In genomic region chr1:219537182-219537581, GRCh38 we compare ENCODE assay signal across 24 cellular contexts.
A peak's percentile ranks its signal among the peaks of the same experiment; 100 is the strongest.
DNase-seq lines count a peak whose midpoint lies in the region; ATAC-seq and TF ChIP-seq lines count a peak whose summit lies in the region.
"Had no signal": no experiment of that assay in that cellular context is flagged by ENCODE, and none has a peak within 500 bp of the region (broad histone marks: within the 10 kb centered on the region; RNA-seq: fewer than 3 reads in every experiment).

No MANE protein-coding gene starts in this region.

- H3K27ac Mint-ChIP-seq in mesothelial cell of epicardium: peak overlapping the region; percentile 65
- no peak overlapping the region for H3K27ac Mint-ChIP-seq in activated CD4-positive, alpha-beta memory T cell treated with anti-CD3 and anti-CD28 coated beads for 36 hours
- H3K27ac Mint-ChIP-seq: B cell, CD14-positive monocyte, H9 had no signal

- WGBS in hepatocyte (ENCODE audit: low lambda C conversion rate, missing lambda C conversion rate): 28% methylated on average over 3 of the region's 3 CpGs

- DNase-seq in SK-N-DZ (ENCODE audit: low spot score): peak; percentile 86
- no peak for DNase-seq in hepatocyte (ENCODE audit: low spot score)
- no peak for DNase-seq in mesothelial cell of epicardium (ENCODE audit: low spot score in 2 of 2, unreplicated experiment in 2 of 2)
- no peak for DNase-seq in activated CD4-positive, alpha-beta memory T cell treated with anti-CD3 and anti-CD28 coated beads for 36 hours
- DNase-seq: GM23248, H9, KBM-7, MM.1S, NCI-H1105, NCI-H146, NCI-H2029, NCI-H2227 treated with DMSO at 0.1 percent for 48 hours, NCI-H510A, NCI-H748 treated with DMSO at 0.1 percent for 48 hours, OCI-M1 had no signal

- no peaks in the 10 kb centered on the region for H3K27me3 ChIP-seq in hepatocyte
- H3K27me3 ChIP-seq: SJSA1 had no signal

- H3K79me2 ChIP-seq in hepatocyte: no peaks in the 10 kb centered on the region

- H3K4me3 Mint-ChIP-seq in mesothelial cell of epicardium: no peak overlapping the region
- H3K4me3 Mint-ChIP-seq in activated CD4-positive, alpha-beta memory T cell treated with anti-CD3 and anti-CD28 coated beads for 36 hours: no peak overlapping the region
- H3K4me3 Mint-ChIP-seq: B cell, CD14-positive monocyte, H9 had no signal

- TF ChIP-seq CTCF in HEK293 (tag by site-specific recombination; IDR thresholded peaks at IDR 0.05) (no peak), hepatocyte (IDR thresholded peaks at IDR 0.05; ENCODE audit: poor library complexity) (no peak), mesothelial cell of epicardium (IDR thresholded peaks at IDR 0.05; ENCODE audit: unreplicated experiment) (no peak)

- peaks cover 4% of the 10 kb centered on the region for H3K9me3 Mint-ChIP-seq in mesothelial cell of epicardium
- no peaks in the 10 kb centered on the region for H3K9me3 Mint-ChIP-seq in activated CD4-positive, alpha-beta memory T cell treated with anti-CD3 and anti-CD28 coated beads for 36 hours
- H3K9me3 Mint-ChIP-seq: H9 had no signal

- intact Hi-C loops in activated CD4-positive, alpha-beta memory T cell treated with anti-CD3 and anti-CD28 coated beads for 36 hours (cut with micrococcal nuclease): no loop called here

- H3K27ac ChIP-seq in HEK293 (ENCODE audit: extremely low read depth, low read depth, low read length): no peak overlapping the region
- H3K27ac ChIP-seq in hepatocyte: peak overlapping the region; percentile 20
- H3K27ac ChIP-seq: A549, GM23248, HL-60, SJSA1 had no signal

- H3K4me1 ChIP-seq in HEK293 (ENCODE audit: control insufficient read depth, insufficient read depth, low read length): no peaks in the 10 kb centered on the region
- H3K4me1 ChIP-seq in hepatocyte (ENCODE audit: insufficient read depth): peaks cover 18% of the 10 kb centered on the region
- H3K4me1 ChIP-seq: A549, SJSA1 had no signal

- no peaks in the 10 kb centered on the region for H3K36me3 Mint-ChIP-seq in mesothelial cell of epicardium
- H3K36me3 Mint-ChIP-seq in activated CD4-positive, alpha-beta memory T cell treated with anti-CD3 and anti-CD28 coated beads for 36 hours: no peaks in the 10 kb centered on the region
- H3K36me3 Mint-ChIP-seq: CD14-positive monocyte had no signal

- POLR2A ChIA-PET in HEK293 (lab: Yijun Ruan, JAX): no interaction called here
- POLR2A ChIA-PET in activated CD4-positive, alpha-beta memory T cell treated with anti-CD3 and anti-CD28 coated beads for 36 hours (lab: Charles Lee): no interaction called here

- H3K4me2 ChIP-seq in hepatocyte: peak overlapping the region; percentile 45
- H3K4me2 ChIP-seq: A549 had no signal

- ATAC-seq in GM21526 (IDR thresholded peaks at IDR 0.05; ENCODE audit: low FRiP score, unreplicated experiment) (no peak), GM21528 (IDR thresholded peaks at IDR 0.05; ENCODE audit: low FRiP score, unreplicated experiment) (no peak), HG02870 (IDR thresholded peaks at IDR 0.05; ENCODE audit: unreplicated experiment) (no peak)
- ATAC-seq: A549 had no signal

- no peaks in the 10 kb centered on the region for H3K27me3 Mint-ChIP-seq in mesothelial cell of epicardium (ENCODE audit: low read depth)
- no peaks in the 10 kb centered on the region for H3K27me3 Mint-ChIP-seq in activated CD4-positive, alpha-beta memory T cell treated with anti-CD3 and anti-CD28 coated beads for 36 hours
- H3K27me3 Mint-ChIP-seq: B cell had no signal

- H3K9me2 ChIP-seq in hepatocyte (replicated peaks; ENCODE audit: insufficient read depth): no peaks in the 10 kb centered on the region

- H3K36me3 ChIP-seq in HEK293 (ENCODE audit: control insufficient read depth in 2 of 2, insufficient read depth in 1 of 2, low read length in 2 of 2) (no peaks in the 10 kb centered on the region), hepatocyte (replicated peaks; ENCODE audit: insufficient read depth, low read depth) (no peaks in the 10 kb centered on the region)
- H3K36me3 ChIP-seq: SJSA1 had no signal

- H2AFZ ChIP-seq in hepatocyte: no peak overlapping the region
- H2AFZ ChIP-seq: GM23248 had no signal

- no peaks in the 10 kb centered on the region for H4K20me1 ChIP-seq in hepatocyte (ENCODE audit: insufficient read depth, poor library complexity, severe bottlenecking)

- no peaks in the 10 kb centered on the region for H3K9me3 ChIP-seq in HEK293 (ENCODE audit: control insufficient read depth, insufficient read depth, low read depth, low read length)
- H3K9me3 ChIP-seq in hepatocyte (ENCODE audit: low read depth): no peaks in the 10 kb centered on the region
- H3K9me3 ChIP-seq: A549, SJSA1 had no signal

- CTCF ChIA-PET in HEK293 (lab: Yijun Ruan, JAX): interaction anchor here (1.1 kb wide), 1 partner anchor 29 kb away, joined by 3 read pairs; no protein-coding TSS in a partner anchor
- CTCF ChIA-PET in activated CD4-positive, alpha-beta memory T cell treated with anti-CD3 and anti-CD28 coated beads for 36 hours (lab: Charles Lee): no interaction called here

- H3K4me1 Mint-ChIP-seq in mesothelial cell of epicardium: peaks cover 55% of the 10 kb centered on the region
- no peaks in the 10 kb centered on the region for H3K4me1 Mint-ChIP-seq in activated CD4-positive, alpha-beta memory T cell treated with anti-CD3 and anti-CD28 coated beads for 36 hours (ENCODE audit: low read depth)
- H3K4me1 Mint-ChIP-seq: B cell, CD14-positive monocyte had no signal

- H3K4me3 ChIP-seq in HEK293 (ENCODE audit: low read depth, low read length) (no peak overlapping the region), hepatocyte (no peak overlapping the region)
- H3K4me3 ChIP-seq: A549, GM23248, SJSA1 had no signal

TF ChIP-seq in HEK293, 187 proteins besides CTCF, POLR2A, EP300 and RAD21:
- TF ChIP-seq ZFP69B (tag by site-specific recombination; IDR thresholded peaks at IDR 0.05) (0 out of 2 replicates have a peak, but pooled peaks have one; percentile 23), ZNF184 (tag by site-specific recombination; IDR thresholded peaks at IDR 0.05) (no peak), ZXDB (tag by site-specific recombination; IDR thresholded peaks at IDR 0.05) (no peak), ZNF670 (tag by site-specific recombination; IDR thresholded peaks at IDR 0.05; ENCODE audit: low read depth) (no peak), PRDM10 (tag by site-specific recombination; IDR thresholded peaks at IDR 0.05) (no peak), ZNF174 (tag by site-specific recombination; IDR thresholded peaks at IDR 0.05) (no peak), ZNF692 (tag by site-specific recombination; IDR thresholded peaks at IDR 0.05) (peak; percentile 88), ZNF777 (tag by site-specific recombination; IDR thresholded peaks at IDR 0.05; ENCODE audit: borderline replicate concordance) (no peak), TRIM28 (IDR thresholded peaks at IDR 0.05; ENCODE audit: borderline replicate concordance, low read length) (0 out of 2 replicates have a peak, but pooled peaks have one; percentile 15)
